ENCODE assay signal across 9 cellular contexts in the genomic region with DNA sequence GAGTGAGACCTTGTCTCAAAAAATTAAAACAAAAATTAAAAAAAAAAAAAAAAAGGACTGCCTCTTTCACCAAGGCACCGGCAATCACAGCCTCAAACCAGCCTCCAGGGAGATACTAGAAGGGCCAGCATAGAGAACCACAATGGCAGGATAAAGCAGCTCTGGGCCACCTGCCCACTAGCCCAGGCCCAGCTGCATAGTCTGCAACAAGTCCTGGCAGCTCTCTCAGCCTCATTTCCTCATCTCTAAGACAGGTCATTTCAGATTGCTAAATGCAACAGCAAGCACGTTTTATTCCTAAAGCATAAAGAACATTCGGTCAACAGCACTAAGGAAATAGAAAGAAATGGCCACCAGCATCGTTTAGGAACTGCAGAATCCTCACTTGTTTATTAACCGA. TPM values are rescaled to one million over a fixed set of nuclear protein-coding genes. Genes with fewer than 3 reads are reported as not detected.
DNase-seq lines count a peak whose midpoint lies in the region; ATAC-seq and TF ChIP-seq lines count a peak whose summit lies in the region.
"Had no signal": no experiment of that assay in that cellular context is flagged by ENCODE, and none has a peak within 500 bp of the region (broad histone marks: within the 10 kb centered on the region; RNA-seq: fewer than 3 reads in every experiment).

No MANE protein-coding gene starts in this region.

- H3K9ac ChIP-seq in H9 (ENCODE audit: extremely low read depth, insufficient read length, low read length) = no peak overlapping the region

- H4K20me1 ChIP-seq in H9 (ENCODE audit: control insufficient read depth, insufficient read depth, insufficient read length) = no peaks in the 10 kb centered on the region

- H3K27me3 ChIP-seq in H9 (ENCODE audit: insufficient read depth, low read length) (no peaks in the 10 kb centered on the region), RWPE2 (ENCODE audit: insufficient read depth, poor library complexity, severe bottlenecking) (no peaks in the 10 kb centered on the region), foreskin keratinocyte (no peaks in the 10 kb centered on the region), sigmoid colon (no peaks in the 10 kb centered on the region)

- H3K27ac Mint-ChIP-seq in H9 = peak overlapping the region in 1 of 3 experiments; percentile 82; a peak in 1 of 7 replicates

- H2AK5ac ChIP-seq in H9 (ENCODE audit: insufficient read length, low read length) = no peak overlapping the region

- no peak overlapping the region for H3K27ac ChIP-seq in H9 (ENCODE audit: insufficient read length, low read depth, low read length)
- peak overlapping the region; percentile 59 for H3K27ac ChIP-seq in RWPE2 (ENCODE audit: poor library complexity, severe bottlenecking)
- no peak overlapping the region for H3K27ac ChIP-seq in foreskin keratinocyte
- H3K27ac ChIP-seq in sigmoid colon = peak overlapping the region; percentile 35 to 75 (median 62)

- H2BK5ac ChIP-seq in H9 (ENCODE audit: insufficient read length, low read length) = no peak overlapping the region

- H3K4me3 ChIP-seq in RWPE2 (ENCODE audit: severe bottlenecking) (no peak overlapping the region), sigmoid colon (no peak overlapping the region)

- H3K36me3 Mint-ChIP-seq in H9 (ENCODE audit: insufficient read depth in 1 of 3, low read depth in 3 of 3) = peaks cover 9 to 39% (median 30%) of the 10 kb centered on the region in 3 experiments

- intact Hi-C loops in sigmoid colon (cut with DNase I) = no loop called here

- DNase-seq in H9 = peak; percentile 24
- peak; percentile 73 for DNase-seq in RWPE2 (ENCODE audit: low spot score)
- DNase-seq in foreskin keratinocyte = peak; percentile 77 to 87
- DNase-seq in sigmoid colon = peak; percentile 92
- DNase-seq in SKM-1 treated with dmso at 0.1 percent for 144 hours (lab: John Stamatoyannopoulos, UW; ENCODE audit: unreplicated experiment) = no peak
- no peak for DNase-seq in NCI-H2171 (lab: John Stamatoyannopoulos, UW)
- DNase-seq in effector CD4-positive, alpha-beta T cell = no peak
- DNase-seq: Kasumi-1 had no signal

- no peak overlapping the region for H3T11ph ChIP-seq in H9 (ENCODE audit: low read length)

- H4K5ac ChIP-seq in H9 (ENCODE audit: insufficient read length, low read depth, low read length) = no peak overlapping the region

- peak; percentile 93 for ATAC-seq in RWPE2 (ENCODE audit: low read depth)
- ATAC-seq in foreskin keratinocyte = peak; percentile 73
- no peak for ATAC-seq in activated CD4-positive, CD25-positive, alpha-beta regulatory T cell treated with anti-CD3 and anti-CD28 coated beads, Interleukin-2, amount 50 U/mL, for 24 hours

- H3K4ac ChIP-seq in H9 (ENCODE audit: low read depth, low read length) = no peak overlapping the region

- no peak for TF ChIP-seq POLR2A in sigmoid colon (IDR thresholded peaks at IDR 0.05)

- H2BK20ac ChIP-seq in H9 (ENCODE audit: low read depth, low read length, poor library complexity, severe bottlenecking) = no peak overlapping the region

- no peak for TF ChIP-seq EP300 in sigmoid colon (IDR thresholded peaks at IDR 0.05)

- H3K14ac ChIP-seq in H9 (ENCODE audit: insufficient read depth, low read length) = no peak overlapping the region

- H3K4me1 ChIP-seq in H9 (ENCODE audit: insufficient read depth, low read length) = no peaks in the 10 kb centered on the region; the same call in 1 of the 2 replicates
- H3K4me1 ChIP-seq in RWPE2 (ENCODE audit: insufficient read depth, poor library complexity, severe bottlenecking) = peaks cover 16% of the 10 kb centered on the region
- H3K4me1 ChIP-seq in foreskin keratinocyte = peaks cover 38% of the 10 kb centered on the region
- peaks cover 0 to 48% (median 39%) of the 10 kb centered on the region in 4 donors for H3K4me1 ChIP-seq in sigmoid colon

- no peak overlapping the region for H2BK12ac ChIP-seq in H9 (ENCODE audit: insufficient read length, low read depth, low read length)

- H3K18ac ChIP-seq in H9 (ENCODE audit: insufficient read length, low read depth, low read length) = no peak overlapping the region

- no CpG with 5 or more reads among the region's 5 CpGs for WGBS in H9 (ENCODE audit: extremely low coverage, insufficient read length, low lambda C conversion rate)
- 66 to 74% methylated on average over 5 of the region's 5 CpGs for WGBS in sigmoid colon, 2 donors

- H3K9me3 Mint-ChIP-seq in H9 = no peaks in the 10 kb centered on the region; a peak in 1 of 5 replicates

- H2AFZ ChIP-seq in H9 (ENCODE audit: low read length) = no peak overlapping the region

- H3K23me2 ChIP-seq in H9 (ENCODE audit: insufficient read length, low read depth, low read length, poor library complexity, severe bottlenecking) = no peaks in the 10 kb centered on the region

- no peak overlapping the region for H4K91ac ChIP-seq in H9 (ENCODE audit: insufficient read length, low read depth, low read length)

- no peaks in the 10 kb centered on the region for H3K79me2 ChIP-seq in H9 (ENCODE audit: insufficient read depth, low read length)

- H3K4me1 Mint-ChIP-seq in H9 = peaks cover 15 to 30% of the 10 kb centered on the region in 2 experiments

- H3K23ac ChIP-seq in H9 (ENCODE audit: insufficient read length, low read depth, low read length) = no peak overlapping the region

- no peak overlapping the region for H2BK15ac ChIP-seq in H9 (ENCODE audit: low read depth, low read length)

- H2BK120ac ChIP-seq in H9 (ENCODE audit: low read depth, low read length, poor library complexity, severe bottlenecking) = no peak overlapping the region

- TF ChIP-seq CTCF in H9 (conservative IDR thresholded peaks at IDR 0.05) (no peak), RWPE2 (IDR thresholded peaks at IDR 0.05; ENCODE audit: poor library complexity, severe bottlenecking) (no peak), foreskin keratinocyte (conservative IDR thresholded peaks at IDR 0.05) (no peak), sigmoid colon (IDR thresholded peaks at IDR 0.05) (no peak)

- H3K27me3 Mint-ChIP-seq in H9 (ENCODE audit: low read depth) = no peaks in the 10 kb centered on the region

- H3K4me2 ChIP-seq in H9 (ENCODE audit: insufficient read depth, insufficient read length, low read length) = no peak overlapping the region

- H3K9me3 ChIP-seq in H9 (ENCODE audit: control insufficient read depth, low read depth, low read length) = no peaks in the 10 kb centered on the region
- no peaks in the 10 kb centered on the region for H3K9me3 ChIP-seq in RWPE2 (ENCODE audit: severe bottlenecking)
- no peaks in the 10 kb centered on the region for H3K9me3 ChIP-seq in sigmoid colon

- H3K4me3 Mint-ChIP-seq in H9 = no peak overlapping the region

- no peak overlapping the region for H3K56ac ChIP-seq in H9 (ENCODE audit: insufficient read length, low read depth, low read length)

- H3K79me1 ChIP-seq in H9 (ENCODE audit: insufficient read depth, low read depth, low read length, poor library complexity, severe bottlenecking) = no peaks in the 10 kb centered on the region

- H4K8ac ChIP-seq in H9 (replicated peaks; ENCODE audit: insufficient read length, low read depth, low read length) = no peak overlapping the region

- H3K36me3 ChIP-seq in RWPE2 (ENCODE audit: low read depth) = peaks cover 34% of the 10 kb centered on the region
- H3K36me3 ChIP-seq in sigmoid colon = peaks cover 0 to 19% (median 7%) of the 10 kb centered on the region in 4 donors

RNA-seq across cellular contexts. Expression of gene XPNPEP1, which starts 28.8 kb away (rescaled TPM):
- total RNA-seq in H9 (2021) (64.4 and 71.3 TPM in 2 replicates), foreskin keratinocyte (58.8 TPM in 2 replicates), sigmoid colon (10 to 100 TPM; 53.5 to 59.1 (median 56.5) TPM)
- polyA plus RNA-seq in foreskin keratinocyte (37.5 and 43.8 TPM in 2 replicates), sigmoid colon (10 to 100 TPM; 37.5 to 55.6 (median 42.6) TPM)

Comparison
In these comparisons a context has a peak if more than half of its experiments do, and no peak if none do; other contexts are left out.
1. DNase-seq: peak in H9 (single experiment), RWPE2 (single experiment), foreskin keratinocyte (2 of 2) and sigmoid colon (single experiment); none in SKM-1 treated with dmso at 0.1 percent for 144 hours (single experiment), NCI-H2171 (single experiment) and effector CD4-positive, alpha-beta T cell (single experiment).
2. H3K27ac ChIP-seq: peak in RWPE2 (single experiment) and sigmoid colon (4 of 4); none in H9 (single experiment) and foreskin keratinocyte (single experiment).
3. ATAC-seq: peak in RWPE2 (single experiment) and foreskin keratinocyte (single experiment); none in activated CD4-positive, CD25-positive, alpha-beta regulatory T cell treated with anti-CD3 and anti-CD28 coated beads, Interleukin-2, amount 50 U/mL, for 24 hours (0 of 2).